Comparison of ENCODE assay signal across 8 cellular contexts in the genomic region with DNA sequence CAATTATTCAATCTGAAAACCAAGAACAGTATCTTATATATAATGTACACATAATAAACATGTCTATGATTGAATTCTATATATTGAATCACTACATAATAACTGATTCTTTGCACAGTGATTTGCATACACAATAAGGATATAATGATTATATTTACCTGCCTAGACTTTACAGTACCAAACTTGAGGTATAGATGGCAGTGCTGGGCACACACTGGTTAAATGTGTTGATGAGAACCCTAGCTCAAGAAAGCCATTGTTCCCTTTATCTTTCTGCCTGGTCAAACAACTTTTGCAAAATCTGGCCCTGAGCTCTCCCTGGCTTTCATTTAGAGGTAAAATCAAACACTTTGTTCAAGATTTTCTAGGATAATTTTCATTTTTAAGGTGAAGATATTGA.
DNase-seq lines count a peak whose midpoint lies in the region; ATAC-seq and TF ChIP-seq lines count a peak whose summit lies in the region.

No MANE protein-coding gene starts in this region.

- no peaks in the 10 kb centered on the region for H3K27me3 ChIP-seq in BE2C

- no peak overlapping the region for H3K4me3 ChIP-seq in BE2C (ENCODE audit: low read depth, low read length)
- H3K4me3 ChIP-seq in Jurkat, Clone E6-1 (ENCODE audit: low read length), result no peak overlapping the region
- no peak overlapping the region for H3K4me3 ChIP-seq in choroid plexus epithelial cell (ENCODE audit: low read depth, low read length)

- H3K4me1 ChIP-seq in BE2C, result peaks cover 7% of the 10 kb centered on the region

- TF ChIP-seq CTCF in BE2C (IDR thresholded peaks at IDR 0.05; ENCODE audit: low read depth, low read length) (peak; percentile 64), choroid plexus epithelial cell (conservative IDR thresholded peaks at IDR 0.05; ENCODE audit: low read depth, low read length) (peak; percentile 56)

- peak; percentile 24 for DNase-seq in BE2C
- DNase-seq in Jurkat, Clone E6-1 (ENCODE audit: low read depth, low spot score), result peak; percentile 0
- DNase-seq in choroid plexus epithelial cell (ENCODE audit: low read depth), result peak; percentile 42
- DNase-seq in activated CD4-positive, alpha-beta T cell treated with anti-CD3 and anti-CD28 coated beads, Interleukin-2, amount 50 U/mL, for 4 hours, result no peak
- no peak for DNase-seq in stimulated activated naive CD4-positive, alpha-beta T cell (lab: John Stamatoyannopoulos, UW)
- no peak for DNase-seq in NCI-H510A treated with DMSO at 0.1 percent for 48 hours (lab: John Stamatoyannopoulos, UW)

- H3K9me3 ChIP-seq in BE2C, result no peaks in the 10 kb centered on the region

- no peaks in the 10 kb centered on the region; the same call in 1 of the 2 replicates for H3K36me3 ChIP-seq in BE2C

- ATAC-seq in GM19351 (IDR thresholded peaks at IDR 0.05; ENCODE audit: unreplicated experiment) (peak; percentile 88), HG02571 (IDR thresholded peaks at IDR 0.05; ENCODE audit: unreplicated experiment) (no peak)

Comparison
In these comparisons a context has a peak if more than half of its experiments do, and no peak if none do; other contexts are left out.
1. DNase-seq: peak in BE2C (single experiment), Jurkat, Clone E6-1 (single experiment) and choroid plexus epithelial cell (single experiment); none in activated CD4-positive, alpha-beta T cell treated with anti-CD3 and anti-CD28 coated beads, Interleukin-2, amount 50 U/mL, for 4 hours (0 of 2), stimulated activated naive CD4-positive, alpha-beta T cell (0 of 6) and NCI-H510A treated with DMSO at 0.1 percent for 48 hours (single experiment).